Comparison of ENCODE assay signal across 9 cellular contexts in the genomic region with DNA sequence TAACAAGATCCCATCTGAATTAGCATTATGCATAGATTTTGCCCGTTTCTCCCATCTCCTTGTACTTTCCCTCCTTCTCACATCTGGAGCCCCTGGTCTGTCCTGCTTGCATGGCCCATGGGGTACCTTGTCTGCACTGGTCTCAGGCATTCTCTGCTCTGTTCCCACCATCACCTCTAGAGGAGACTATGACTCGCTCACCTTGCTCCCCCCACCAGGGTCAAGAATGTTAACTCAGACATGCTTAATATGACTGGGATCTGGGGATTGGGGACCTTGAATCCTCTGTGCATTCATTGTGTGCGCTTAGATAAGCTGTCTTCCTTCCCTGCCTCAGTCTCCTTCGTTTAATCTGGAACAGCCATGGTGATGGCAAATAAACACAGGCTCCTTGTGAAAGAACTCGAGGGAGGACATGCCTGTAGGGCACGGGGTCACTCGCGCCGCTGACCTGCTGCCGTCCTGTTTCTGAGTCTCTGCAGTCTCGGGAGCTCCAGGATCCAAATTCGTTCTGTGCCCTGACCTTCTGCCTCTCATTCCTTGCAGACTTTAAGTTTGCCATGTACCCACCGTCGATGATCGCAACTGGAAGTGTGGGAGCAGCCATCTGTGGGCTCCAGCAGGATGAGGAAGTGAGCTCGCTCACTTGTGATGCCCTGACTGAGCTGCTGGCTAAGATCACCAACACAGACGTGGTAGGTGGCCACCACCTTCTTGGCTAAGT. TPM values are rescaled to one million over a fixed set of nuclear protein-coding genes. Genes with fewer than 3 reads are reported as not detected.
DNase-seq lines count a peak whose midpoint lies in the region; ATAC-seq and TF ChIP-seq lines count a peak whose summit lies in the region.
"Had no signal": no experiment of that assay in that cellular context is flagged by ENCODE, and none has a peak within 500 bp of the region (broad histone marks: within the 10 kb centered on the region; RNA-seq: fewer than 3 reads in every experiment).

No MANE protein-coding gene starts in this region.

- no peak overlapping the region for H3K4me3 ChIP-seq in NB4 (ENCODE audit: low read depth, low read length)

- ATAC-seq in natural killer cell = no peak
- ATAC-seq in GM18502 (IDR thresholded peaks at IDR 0.05; ENCODE audit: poor library complexity, unreplicated experiment) = no peak

- H3K36me3 Mint-ChIP-seq in CD14-positive monocyte (peaks cover 48 to 61% of the 10 kb centered on the region in 2 donors), natural killer cell (peaks cover 23% of the 10 kb centered on the region)
- H3K36me3 Mint-ChIP-seq in dendritic cell treated with granulocyte-macrophage colony-stimulating factor and Interleukin-4, amounts not matched to agents 40 ng/mL and 50 ng/mL, for 4 days (ENCODE audit: low read depth) = peaks cover 19% of the 10 kb centered on the region

- DNase-seq in CD14-positive monocyte (ENCODE audit: low spot score) (peak; percentile 69), NB4 (ENCODE audit: low read depth) (peak; percentile 37), natural killer cell (no peak), cortex of kidney (lab: John Stamatoyannopoulos, UW) (no peak), NCI-H187 (lab: John Stamatoyannopoulos, UW) (no peak), NCI-H1092 (lab: John Stamatoyannopoulos, UW) (no peak)
- DNase-seq: brain microvascular endothelial cell had no signal

- intact Hi-C loops in CD14-positive monocyte (cut with micrococcal nuclease) = loop anchor here in 1 of 2 donors (5.0 kb wide), 1 partner anchor 34 kb away; the partner anchor contains the start of gene TIGAR
- intact Hi-C loops in dendritic cell treated with granulocyte-macrophage colony-stimulating factor and Interleukin-4, amounts not matched to agents 40 ng/mL and 50 ng/mL, for 4 days (cut with micrococcal nuclease) = loop anchor here (5.0 kb wide), 2 partner anchors 34 to 416 kb away; partner anchors contain the start of genes PARP11 and TIGAR
- intact Hi-C loops in natural killer cell (cut with micrococcal nuclease) = no loop called here

- peaks cover 0 to 2% (median 0%) of the 10 kb centered on the region in 7 donors for H3K9me3 Mint-ChIP-seq in CD14-positive monocyte
- H3K9me3 Mint-ChIP-seq in dendritic cell treated with granulocyte-macrophage colony-stimulating factor and Interleukin-4, amounts not matched to agents 40 ng/mL and 50 ng/mL, for 4 days = no peaks in the 10 kb centered on the region
- no peaks in the 10 kb centered on the region for H3K9me3 Mint-ChIP-seq in natural killer cell

- H3K4me1 Mint-ChIP-seq in CD14-positive monocyte (peaks cover 70% of the 10 kb centered on the region), natural killer cell (peaks cover 79 to 89% of the 10 kb centered on the region in 2 donors)
- peaks cover 88% of the 10 kb centered on the region for H3K4me1 Mint-ChIP-seq in dendritic cell treated with granulocyte-macrophage colony-stimulating factor and Interleukin-4, amounts not matched to agents 40 ng/mL and 50 ng/mL, for 4 days (ENCODE audit: low read depth)

- H3K27ac Mint-ChIP-seq in CD14-positive monocyte (peak overlapping the region; percentile 96 to 99 (median 98)), natural killer cell (peak overlapping the region; percentile 58 to 86)
- peak overlapping the region; percentile 88 for H3K27ac Mint-ChIP-seq in dendritic cell treated with granulocyte-macrophage colony-stimulating factor and Interleukin-4, amounts not matched to agents 40 ng/mL and 50 ng/mL, for 4 days

- H3K4me3 Mint-ChIP-seq in CD14-positive monocyte = peak overlapping the region; percentile 86 to 98
- H3K4me3 Mint-ChIP-seq in dendritic cell treated with granulocyte-macrophage colony-stimulating factor and Interleukin-4, amounts not matched to agents 40 ng/mL and 50 ng/mL, for 4 days = peak overlapping the region; percentile 69
- H3K4me3 Mint-ChIP-seq in natural killer cell = no peak overlapping the region

- TF ChIP-seq CTCF in CD14-positive monocyte (IDR thresholded peaks at IDR 0.05) (no peak), NB4 (IDR thresholded peaks at IDR 0.05; ENCODE audit: low read depth, low read length) (no peak), natural killer cell (IDR thresholded peaks at IDR 0.05) (no peak)

- H3K27me3 Mint-ChIP-seq in CD14-positive monocyte (ENCODE audit: low read depth in 3 of 3) (peaks cover 0 to 4% (median 2%) of the 10 kb centered on the region in 3 donors), natural killer cell (ENCODE audit: low read depth in 2 of 2) (no peaks in the 10 kb centered on the region)
- peaks cover under 1% of the 10 kb centered on the region for H3K27me3 Mint-ChIP-seq in dendritic cell treated with granulocyte-macrophage colony-stimulating factor and Interleukin-4, amounts not matched to agents 40 ng/mL and 50 ng/mL, for 4 days

- TF ChIP-seq POLR2A in NB4 (IDR thresholded peaks at IDR 0.05; ENCODE audit: extremely low read depth, insufficient read length) = no peak

RNA-seq across cellular contexts. Expression of gene CCND2, which starts 14.9 kb away (rescaled TPM):
- 1 to 10 TPM; 3.6 to 3.9 TPM for polyA plus RNA-seq in CD14-positive monocyte
- total RNA-seq in natural killer cell = 100 to 1,000 TPM; 164 to 247 (median 228) TPM

RNA-seq across cellular contexts. Expression of gene TIGAR, which starts 32.6 kb away (rescaled TPM):
- polyA plus RNA-seq in CD14-positive monocyte = 10 to 100 TPM; 11.0 to 16.0 TPM
- total RNA-seq in natural killer cell = 1 to 10 TPM; 6.1 to 7.4 (median 7.3) TPM

Comparison
In these comparisons a context has a peak if more than half of its experiments do, and no peak if none do; other contexts are left out.
1. DNase-seq: peak in CD14-positive monocyte (single experiment) and NB4 (single experiment); none in natural killer cell (single experiment), cortex of kidney (single experiment), NCI-H187 (0 of 2) and NCI-H1092 (single experiment).
2. Peak in every context shown above with its lines, with median percentiles within 50 percentile points of each other: H3K27ac Mint-ChIP-seq.